ENCODE assay signal across 15 cellular contexts in genomic region chr1:207833956-207834660, GRCh38.
DNase-seq lines count a peak whose midpoint lies in the region; ATAC-seq and TF ChIP-seq lines count a peak whose summit lies in the region.
"Had no signal": no experiment of that assay in that cellular context is flagged by ENCODE, and none has a peak within 500 bp of the region (broad histone marks: within the 10 kb centered on the region; RNA-seq: fewer than 3 reads in every experiment).

No MANE protein-coding gene starts in this region.

- H3K9me3 Mint-ChIP-seq in activated CD4-positive, alpha-beta T cell treated with anti-CD3 and anti-CD28 coated beads, Interleukin-2, amount 10 ng/mL, durations not matched to agents 7 days and 5 days: no peaks in the 10 kb centered on the region
- H3K9me3 Mint-ChIP-seq in activated B cell treated with CpG ODN at 0.5 μM for 24 hours: no peaks in the 10 kb centered on the region

- H3K36me3 Mint-ChIP-seq in activated CD4-positive, alpha-beta T cell treated with anti-CD3 and anti-CD28 coated beads, Interleukin-2, amount 10 ng/mL, durations not matched to agents 7 days and 5 days (ENCODE audit: low read depth): peaks cover 28% of the 10 kb centered on the region
- H3K36me3 Mint-ChIP-seq in activated B cell treated with CpG ODN at 0.5 μM for 24 hours (ENCODE audit: low read depth): peaks cover 16% of the 10 kb centered on the region

- H3K27me3 Mint-ChIP-seq in activated CD4-positive, alpha-beta T cell treated with anti-CD3 and anti-CD28 coated beads, Interleukin-2, amount 10 ng/mL, durations not matched to agents 7 days and 5 days: no peaks in the 10 kb centered on the region
- no peaks in the 10 kb centered on the region for H3K27me3 Mint-ChIP-seq in activated B cell treated with CpG ODN at 0.5 μM for 24 hours
- H3K27me3 Mint-ChIP-seq: activated CD8-positive, alpha-beta memory T cell treated with anti-CD3 and anti-CD28 coated beads, Interleukin-2, amount 10 ng/mL, durations not matched to agents 7 days and 5 days had no signal

- peak overlapping the region in 3 of 4 donors; percentile 70 to 99 (median 77) for H3K27ac ChIP-seq in gastroesophageal sphincter
- peak overlapping the region; percentile 30 to 98 (median 78) for H3K27ac ChIP-seq in spleen
- H3K27ac ChIP-seq: A549 had no signal

- no peak for ATAC-seq in activated B cell treated with CpG ODN at 0.5 μM for 24 hours (ENCODE audit: low read depth)
- ATAC-seq in gastroesophageal sphincter: no peak
- ATAC-seq in HG02642 (IDR thresholded peaks at IDR 0.05; ENCODE audit: poor library complexity, unreplicated experiment): no peak
- ATAC-seq: A549; activated CD8-positive, alpha-beta memory T cell treated with anti-CD3 and anti-CD28 coated beads, Interleukin-2, amount 10 ng/mL, durations not matched to agents 7 days and 5 days; HCT116 had no signal

- TF ChIP-seq EP300 in gastroesophageal sphincter (IDR thresholded peaks at IDR 0.05): no peak

- H3K4me3 ChIP-seq in gastroesophageal sphincter (no peak overlapping the region), spleen (no peak overlapping the region)
- H3K4me3 ChIP-seq: A549, thoracic aorta had no signal

- TF ChIP-seq CTCF in activated B cell treated with CpG ODN at 0.5 μM for 24 hours (IDR thresholded peaks at IDR 0.05): no peak
- TF ChIP-seq CTCF in gastroesophageal sphincter (IDR thresholded peaks at IDR 0.05): no peak
- no peak for TF ChIP-seq CTCF in spleen (IDR thresholded peaks at IDR 0.05 in 8 of 11, conservative IDR thresholded peaks at IDR 0.05 in 3 of 11)

- CTCF ChIA-PET in activated CD4-positive, alpha-beta T cell treated with anti-CD3 and anti-CD28 coated beads, Interleukin-2, amount 10 ng/mL, durations not matched to agents 7 days and 5 days (lab: Charles Lee): interaction anchor here (0.8 to 3.1 kb wide), 6 partner anchors 8 to 129 kb away, joined by 3 to 16 read pairs (median 4); no protein-coding TSS in a partner anchor
- CTCF ChIA-PET in activated B cell treated with CpG ODN at 0.5 μM for 24 hours (lab: Charles Lee): interaction anchor here (0.6 to 15.6 kb wide), 3 partner anchors 10 to 34 kb away, joined by 3 to 397 read pairs (median 3); no protein-coding TSS in a partner anchor

- H3K9me3 ChIP-seq in gastroesophageal sphincter: no peaks in the 10 kb centered on the region
- no peaks in the 10 kb centered on the region for H3K9me3 ChIP-seq in spleen
- H3K9me3 ChIP-seq: A549, thoracic aorta had no signal

- intact Hi-C loops in activated B cell treated with CpG ODN at 0.5 μM for 24 hours (cut with micrococcal nuclease) (loop anchor here (2.0 kb wide), 1 partner anchor 15 kb away; no protein-coding TSS in a partner anchor), spleen (cut with DNase I; ENCODE audit: low total_unique reads) (loop anchor here (5.0 kb wide), 1 partner anchor 128 kb away; no protein-coding TSS in a partner anchor)

- WGBS in gastroesophageal sphincter (ENCODE audit: low coverage in 1 of 2), 2 donors: 73 to 91% methylated on average over 4 to 7 of the region's 7 CpGs
- WGBS in spleen, 5 donors: 62 to 75% (median 68%) methylated on average over 7 of the region's 7 CpGs

- H3K36me3 ChIP-seq in gastroesophageal sphincter: peaks cover 0 to 2% of the 10 kb centered on the region in 2 donors
- peaks cover 0 to 43% (median 2%) of the 10 kb centered on the region in 6 donors for H3K36me3 ChIP-seq in spleen
- H3K36me3 ChIP-seq: thoracic aorta had no signal

- POLR2A ChIA-PET in activated CD4-positive, alpha-beta T cell treated with anti-CD3 and anti-CD28 coated beads, Interleukin-2, amount 10 ng/mL, durations not matched to agents 7 days and 5 days (lab: Charles Lee): interaction anchor here (0.5 kb wide), 1 partner anchor 28 kb away, joined by 3 read pairs; no protein-coding TSS in a partner anchor
- POLR2A ChIA-PET in activated B cell treated with CpG ODN at 0.5 μM for 24 hours (lab: Charles Lee): interaction anchor here (0.9 to 5.2 kb wide), 3 partner anchors 11 to 31 kb away, joined by 3 to 63 read pairs (median 7); no protein-coding TSS in a partner anchor

- peaks cover 5 to 96% (median 69%) of the 10 kb centered on the region in 3 donors for H3K4me1 ChIP-seq in gastroesophageal sphincter
- H3K4me1 ChIP-seq in spleen: peaks cover 56 to 100% (median 85%) of the 10 kb centered on the region in 6 donors
- H3K4me1 ChIP-seq: A549 had no signal

- peaks cover 77% of the 10 kb centered on the region for H3K4me1 Mint-ChIP-seq in activated CD4-positive, alpha-beta T cell treated with anti-CD3 and anti-CD28 coated beads, Interleukin-2, amount 10 ng/mL, durations not matched to agents 7 days and 5 days
- peaks cover 64% of the 10 kb centered on the region for H3K4me1 Mint-ChIP-seq in activated B cell treated with CpG ODN at 0.5 μM for 24 hours

- H3K4me3 Mint-ChIP-seq in activated CD4-positive, alpha-beta T cell treated with anti-CD3 and anti-CD28 coated beads, Interleukin-2, amount 10 ng/mL, durations not matched to agents 7 days and 5 days: no peak overlapping the region
- H3K4me3 Mint-ChIP-seq in activated B cell treated with CpG ODN at 0.5 μM for 24 hours: no peak overlapping the region
- H3K4me3 Mint-ChIP-seq: activated CD8-positive, alpha-beta memory T cell treated with anti-CD3 and anti-CD28 coated beads, Interleukin-2, amount 10 ng/mL, durations not matched to agents 7 days and 5 days had no signal

- DNase-seq in activated CD4-positive, alpha-beta T cell treated with anti-CD3 and anti-CD28 coated beads, Interleukin-2, amount 10 ng/mL, durations not matched to agents 7 days and 5 days: no peak
- DNase-seq in activated CD4-positive, alpha-beta T cell treated with anti-CD3 and anti-CD28 coated beads, Interleukin-2, amount 50 U/mL, for 4 hours: no peak
- DNase-seq in activated B cell treated with CpG ODN at 0.5 μM for 24 hours (no peak), spleen (no peak), Kasumi-1 (lab: John Stamatoyannopoulos, UW) (no peak), KG1 (lab: John Stamatoyannopoulos, UW) (no peak)
- DNase-seq: activated CD8-positive, alpha-beta memory T cell treated with anti-CD3 and anti-CD28 coated beads, Interleukin-2, amount 10 ng/mL, durations not matched to agents 7 days and 5 days; glutamatergic neuron; kidney; NCI-H446 had no signal

- peak overlapping the region; percentile 28 for H3K27ac Mint-ChIP-seq in activated CD4-positive, alpha-beta T cell treated with anti-CD3 and anti-CD28 coated beads, Interleukin-2, amount 10 ng/mL, durations not matched to agents 7 days and 5 days
- H3K27ac Mint-ChIP-seq in activated B cell treated with CpG ODN at 0.5 μM for 24 hours: peak overlapping the region; percentile 89

- H3K27me3 ChIP-seq in gastroesophageal sphincter (no peaks in the 10 kb centered on the region), spleen (replicated peaks in 1 of 7) (no peaks in the 10 kb centered on the region)

- TF ChIP-seq POLR2A in gastroesophageal sphincter (IDR thresholded peaks at IDR 0.05) (no peak), spleen (IDR thresholded peaks at IDR 0.05) (no peak)
